1 cellular context compared by ENCODE assay signal in the genomic region with DNA sequence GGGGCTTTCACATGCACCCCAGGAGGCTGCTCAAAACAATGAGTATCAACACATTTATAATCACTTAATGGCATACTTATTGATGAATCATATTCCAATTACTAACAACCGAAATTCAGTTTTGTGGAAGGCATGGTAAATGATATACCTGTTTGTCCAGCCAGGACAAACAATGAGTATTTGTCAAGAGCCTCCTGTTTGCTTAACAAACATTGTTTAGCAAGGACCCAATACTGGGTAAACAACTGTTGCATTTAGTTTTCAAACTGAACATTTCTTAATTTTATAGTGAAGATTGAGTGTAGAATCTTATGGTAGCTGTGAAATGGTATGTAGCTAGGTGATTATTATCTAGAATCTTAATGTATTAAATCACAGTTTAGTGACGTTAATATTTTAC.
A peak's percentile ranks its signal among the peaks of the same experiment; 100 is the strongest.
TF ChIP-seq lines count a peak whose summit lies in the region.

No MANE protein-coding gene starts in this region.

TF ChIP-seq in HepG2, 621 proteins besides CTCF, POLR2A, EP300 and RAD21 (continued from another document):
- peak; percentile 79 for TF ChIP-seq FOXA1 (IDR thresholded peaks at IDR 0.05)
- TF ChIP-seq FOXA1 (CRISPR knock-in tag; IDR thresholded peaks at IDR 0.05), result peak; percentile 59
- TF ChIP-seq ZNF768 (CRISPR knock-in tag; IDR thresholded peaks at IDR 0.05), result no peak
- TF ChIP-seq ZMYM2 (CRISPR knock-in tag; IDR thresholded peaks at IDR 0.05), result no peak
- TF ChIP-seq, protein P1, sequence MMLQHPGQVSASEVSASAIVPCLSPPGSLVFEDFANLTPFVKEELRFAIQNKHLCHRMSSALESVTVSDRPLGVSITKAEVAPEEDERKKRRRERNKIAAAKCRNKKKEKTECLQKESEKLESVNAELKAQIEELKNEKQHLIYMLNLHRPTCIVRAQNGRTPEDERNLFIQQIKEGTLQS (CRISPR knock-in tag; IDR thresholded peaks at IDR 0.05), result no peak
- TF ChIP-seq, protein P2, sequence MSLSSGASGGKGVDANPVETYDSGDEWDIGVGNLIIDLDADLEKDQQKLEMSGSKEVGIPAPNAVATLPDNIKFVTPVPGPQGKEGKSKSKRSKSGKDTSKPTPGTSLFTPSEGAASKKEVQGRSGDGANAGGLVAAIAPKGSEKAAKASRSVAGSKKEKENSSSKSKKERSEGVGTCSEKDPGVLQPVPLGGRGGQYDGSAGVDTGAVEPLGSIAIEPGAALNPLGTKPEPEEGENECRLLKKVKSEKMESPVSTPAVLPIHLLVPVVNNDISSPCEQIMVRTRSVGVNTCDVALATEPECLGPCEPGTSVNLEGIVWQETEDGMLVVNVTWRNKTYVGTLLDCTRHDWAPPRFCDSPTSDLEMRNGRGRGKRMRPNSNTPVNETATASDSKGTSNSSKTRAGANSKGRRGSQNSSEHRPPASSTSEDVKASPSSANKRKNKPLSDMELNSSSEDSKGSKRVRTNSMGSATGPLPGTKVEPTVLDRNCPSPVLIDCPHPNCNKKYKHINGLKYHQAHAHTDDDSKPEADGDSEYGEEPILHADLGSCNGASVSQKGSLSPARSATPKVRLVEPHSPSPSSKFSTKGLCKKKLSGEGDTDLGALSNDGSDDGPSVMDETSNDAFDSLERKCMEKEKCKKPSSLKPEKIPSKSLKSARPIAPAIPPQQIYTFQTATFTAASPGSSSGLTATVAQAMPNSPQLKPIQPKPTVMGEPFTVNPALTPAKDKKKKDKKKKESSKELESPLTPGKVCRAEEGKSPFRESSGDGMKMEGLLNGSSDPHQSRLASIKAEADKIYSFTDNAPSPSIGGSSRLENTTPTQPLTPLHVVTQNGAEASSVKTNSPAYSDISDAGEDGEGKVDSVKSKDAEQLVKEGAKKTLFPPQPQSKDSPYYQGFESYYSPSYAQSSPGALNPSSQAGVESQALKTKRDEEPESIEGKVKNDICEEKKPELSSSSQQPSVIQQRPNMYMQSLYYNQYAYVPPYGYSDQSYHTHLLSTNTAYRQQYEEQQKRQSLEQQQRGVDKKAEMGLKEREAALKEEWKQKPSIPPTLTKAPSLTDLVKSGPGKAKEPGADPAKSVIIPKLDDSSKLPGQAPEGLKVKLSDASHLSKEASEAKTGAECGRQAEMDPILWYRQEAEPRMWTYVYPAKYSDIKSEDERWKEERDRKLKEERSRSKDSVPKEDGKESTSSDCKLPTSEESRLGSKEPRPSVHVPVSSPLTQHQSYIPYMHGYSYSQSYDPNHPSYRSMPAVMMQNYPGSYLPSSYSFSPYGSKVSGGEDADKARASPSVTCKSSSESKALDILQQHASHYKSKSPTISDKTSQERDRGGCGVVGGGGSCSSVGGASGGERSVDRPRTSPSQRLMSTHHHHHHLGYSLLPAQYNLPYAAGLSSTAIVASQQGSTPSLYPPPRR (CRISPR knock-in tag; IDR thresholded peaks at IDR 0.05; ENCODE audit: borderline replicate concordance), result no peak
- TF ChIP-seq, protein P3, sequence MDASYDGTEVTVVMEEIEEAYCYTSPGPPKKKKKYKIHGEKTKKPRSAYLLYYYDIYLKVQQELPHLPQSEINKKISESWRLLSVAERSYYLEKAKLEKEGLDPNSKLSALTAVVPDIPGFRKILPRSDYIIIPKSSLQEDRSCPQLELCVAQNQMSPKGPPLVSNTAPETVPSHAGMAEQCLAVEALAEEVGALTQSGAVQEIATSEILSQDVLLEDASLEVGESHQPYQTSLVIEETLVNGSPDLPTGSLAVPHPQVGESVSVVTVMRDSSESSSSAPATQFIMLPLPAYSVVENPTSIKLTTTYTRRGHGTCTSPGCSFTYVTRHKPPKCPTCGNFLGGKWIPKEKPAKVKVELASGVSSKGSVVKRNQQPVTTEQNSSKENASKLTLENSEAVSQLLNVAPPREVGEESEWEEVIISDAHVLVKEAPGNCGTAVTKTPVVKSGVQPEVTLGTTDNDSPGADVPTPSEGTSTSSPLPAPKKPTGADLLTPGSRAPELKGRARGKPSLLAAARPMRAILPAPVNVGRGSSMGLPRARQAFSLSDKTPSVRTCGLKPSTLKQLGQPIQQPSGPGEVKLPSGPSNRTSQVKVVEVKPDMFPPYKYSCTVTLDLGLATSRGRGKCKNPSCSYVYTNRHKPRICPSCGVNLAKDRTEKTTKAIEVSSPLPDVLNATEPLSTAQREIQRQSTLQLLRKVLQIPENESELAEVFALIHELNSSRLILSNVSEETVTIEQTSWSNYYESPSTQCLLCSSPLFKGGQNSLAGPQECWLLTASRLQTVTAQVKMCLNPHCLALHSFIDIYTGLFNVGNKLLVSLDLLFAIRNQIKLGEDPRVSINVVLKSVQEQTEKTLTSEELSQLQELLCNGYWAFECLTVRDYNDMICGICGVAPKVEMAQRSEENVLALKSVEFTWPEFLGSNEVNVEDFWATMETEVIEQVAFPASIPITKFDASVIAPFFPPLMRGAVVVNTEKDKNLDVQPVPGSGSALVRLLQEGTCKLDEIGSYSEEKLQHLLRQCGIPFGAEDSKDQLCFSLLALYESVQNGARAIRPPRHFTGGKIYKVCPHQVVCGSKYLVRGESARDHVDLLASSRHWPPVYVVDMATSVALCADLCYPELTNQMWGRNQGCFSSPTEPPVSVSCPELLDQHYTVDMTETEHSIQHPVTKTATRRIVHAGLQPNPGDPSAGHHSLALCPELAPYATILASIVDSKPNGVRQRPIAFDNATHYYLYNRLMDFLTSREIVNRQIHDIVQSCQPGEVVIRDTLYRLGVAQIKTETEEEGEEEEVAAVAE (CRISPR knock-in tag; IDR thresholded peaks at IDR 0.05; ENCODE audit: borderline replicate concordance), result no peak
- no peak for TF ChIP-seq ZBTB7B (CRISPR knock-in tag; IDR thresholded peaks at IDR 0.05)
- no peak for TF ChIP-seq ZNF879 (CRISPR knock-in tag; IDR thresholded peaks at IDR 0.05)
- TF ChIP-seq, protein P4, sequence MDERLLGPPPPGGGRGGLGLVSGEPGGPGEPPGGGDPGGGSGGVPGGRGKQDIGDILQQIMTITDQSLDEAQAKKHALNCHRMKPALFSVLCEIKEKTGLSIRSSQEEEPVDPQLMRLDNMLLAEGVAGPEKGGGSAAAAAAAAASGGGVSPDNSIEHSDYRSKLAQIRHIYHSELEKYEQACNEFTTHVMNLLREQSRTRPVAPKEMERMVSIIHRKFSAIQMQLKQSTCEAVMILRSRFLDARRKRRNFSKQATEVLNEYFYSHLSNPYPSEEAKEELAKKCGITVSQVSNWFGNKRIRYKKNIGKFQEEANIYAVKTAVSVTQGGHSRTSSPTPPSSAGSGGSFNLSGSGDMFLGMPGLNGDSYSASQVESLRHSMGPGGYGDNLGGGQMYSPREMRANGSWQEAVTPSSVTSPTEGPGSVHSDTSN (CRISPR knock-in tag; IDR thresholded peaks at IDR 0.05), result no peak
- TF ChIP-seq SOX6 (IDR thresholded peaks at IDR 0.05), result no peak
- peak; percentile 56; the same call in 1 of the 2 replicates for TF ChIP-seq SOX6 (CRISPR knock-in tag; IDR thresholded peaks at IDR 0.05)
- TF ChIP-seq, protein P5, sequence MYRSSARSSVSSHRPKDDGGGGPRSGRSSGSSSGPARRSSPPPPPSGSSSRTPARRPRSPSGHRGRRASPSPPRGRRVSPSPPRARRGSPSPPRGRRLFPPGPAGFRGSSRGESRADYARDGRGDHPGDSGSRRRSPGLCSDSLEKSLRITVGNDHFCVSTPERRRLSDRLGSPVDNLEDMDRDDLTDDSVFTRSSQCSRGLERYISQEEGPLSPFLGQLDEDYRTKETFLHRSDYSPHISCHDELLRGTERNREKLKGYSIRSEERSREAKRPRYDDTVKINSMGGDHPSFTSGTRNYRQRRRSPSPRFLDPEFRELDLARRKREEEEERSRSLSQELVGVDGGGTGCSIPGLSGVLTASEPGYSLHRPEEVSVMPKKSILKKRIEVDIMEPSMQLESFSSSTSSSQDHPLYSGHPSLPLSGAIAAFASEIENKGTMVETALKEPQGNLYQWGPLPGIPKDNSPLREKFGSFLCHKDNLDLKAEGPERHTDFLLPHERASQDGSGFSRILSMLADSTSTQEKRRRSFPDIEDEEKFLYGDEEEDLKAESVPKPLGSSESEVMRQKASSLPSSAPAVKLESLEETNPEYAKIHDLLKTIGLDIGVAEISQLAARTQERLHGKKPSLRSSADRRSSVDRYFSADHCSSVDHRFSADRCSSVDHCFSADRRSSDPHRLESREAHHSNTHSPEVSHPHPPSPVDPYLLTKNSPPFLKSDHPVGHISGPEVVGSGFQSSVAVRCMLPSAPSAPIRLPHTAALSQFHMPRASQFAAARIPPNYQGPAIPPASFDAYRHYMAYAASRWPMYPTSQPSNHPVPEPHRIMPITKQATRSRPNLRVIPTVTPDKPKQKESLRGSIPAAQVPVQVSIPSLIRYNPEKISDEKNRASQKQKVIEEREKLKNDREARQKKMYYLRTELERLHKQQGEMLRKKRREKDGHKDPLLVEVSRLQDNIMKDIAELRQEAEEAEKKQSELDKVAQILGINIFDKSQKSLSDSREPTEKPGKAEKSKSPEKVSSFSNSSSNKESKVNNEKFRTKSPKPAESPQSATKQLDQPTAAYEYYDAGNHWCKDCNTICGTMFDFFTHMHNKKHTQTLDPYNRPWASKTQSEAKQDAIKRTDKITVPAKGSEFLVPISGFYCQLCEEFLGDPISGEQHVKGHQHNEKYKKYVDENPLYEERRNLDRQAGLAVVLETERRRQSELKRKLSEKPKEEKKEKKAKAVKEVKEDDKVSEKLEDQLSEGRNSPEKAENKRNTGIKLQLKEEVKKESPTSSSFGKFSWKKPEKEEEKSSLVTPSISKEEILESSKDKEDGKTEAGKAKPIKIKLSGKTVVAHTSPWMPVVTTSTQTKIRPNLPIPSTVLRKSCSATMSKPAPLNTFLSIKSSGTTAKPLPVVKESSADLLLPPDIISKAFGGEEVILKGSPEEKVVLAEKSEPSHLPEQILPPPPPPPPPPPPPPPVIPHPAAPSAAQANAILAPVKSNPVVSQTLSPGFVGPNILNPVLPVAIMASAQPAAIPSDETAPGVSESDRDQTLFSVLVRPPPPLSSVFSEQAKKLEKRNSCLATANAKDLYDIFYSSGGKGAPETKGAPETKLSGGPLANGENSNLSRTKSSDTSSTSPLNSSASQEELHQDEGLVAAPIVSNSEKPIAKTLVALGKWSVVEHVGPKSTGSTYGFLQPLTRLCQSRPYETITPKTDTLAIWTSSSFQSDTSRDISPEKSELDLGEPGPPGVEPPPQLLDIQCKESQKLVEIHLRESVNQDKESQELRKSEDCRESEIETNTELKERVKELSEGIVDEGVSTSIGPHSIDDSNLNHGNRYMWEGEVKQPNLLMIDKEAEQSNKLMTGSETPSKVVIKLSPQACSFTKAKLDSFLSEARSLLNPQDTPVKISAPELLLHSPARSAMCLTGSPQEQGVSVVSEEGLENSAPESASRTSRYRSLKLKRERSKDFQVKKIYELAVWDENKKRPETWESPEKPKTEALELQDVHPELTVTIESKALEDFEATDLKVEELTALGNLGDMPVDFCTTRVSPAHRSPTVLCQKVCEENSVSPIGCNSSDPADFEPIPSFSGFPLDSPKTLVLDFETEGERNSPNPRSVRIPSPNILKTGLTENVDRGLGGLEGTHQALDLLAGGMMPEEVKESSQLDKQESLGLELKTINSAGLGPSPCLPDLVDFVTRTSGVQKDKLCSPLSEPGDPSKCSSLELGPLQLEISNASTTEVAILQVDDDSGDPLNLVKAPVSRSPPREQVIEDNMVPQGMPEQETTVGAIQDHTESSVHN (CRISPR knock-in tag; IDR thresholded peaks at IDR 0.05), result no peak
- TF ChIP-seq, protein P6, sequence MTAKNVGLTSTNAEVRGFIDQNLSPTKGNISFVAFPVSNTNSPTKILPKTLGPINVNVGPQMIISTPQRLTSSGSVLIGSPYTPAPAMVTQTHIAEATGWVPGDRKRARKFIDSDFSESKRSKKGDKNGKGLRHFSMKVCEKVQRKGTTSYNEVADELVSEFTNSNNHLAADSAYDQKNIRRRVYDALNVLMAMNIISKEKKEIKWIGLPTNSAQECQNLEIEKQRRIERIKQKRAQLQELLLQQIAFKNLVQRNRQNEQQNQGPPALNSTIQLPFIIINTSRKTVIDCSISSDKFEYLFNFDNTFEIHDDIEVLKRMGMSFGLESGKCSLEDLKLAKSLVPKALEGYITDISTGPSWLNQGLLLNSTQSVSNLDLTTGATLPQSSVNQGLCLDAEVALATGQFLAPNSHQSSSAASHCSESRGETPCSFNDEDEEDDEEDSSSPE (CRISPR knock-in tag; IDR thresholded peaks at IDR 0.05), result no peak
- peak; percentile 57 for TF ChIP-seq GATAD2A (CRISPR knock-in tag; IDR thresholded peaks at IDR 0.05)
- peak; percentile 64; the same call in 1 of the 2 replicates for TF ChIP-seq MIXL1 (CRISPR knock-in tag; IDR thresholded peaks at IDR 0.05)
- TF ChIP-seq FOXP1 (IDR thresholded peaks at IDR 0.05), result peak; percentile 51; the same call in 1 of the 2 replicates
- peak; percentile 88 for TF ChIP-seq FOXP1 (CRISPR knock-in tag; IDR thresholded peaks at IDR 0.05)
- no peak for TF ChIP-seq PHF5A (CRISPR knock-in tag; IDR thresholded peaks at IDR 0.05; ENCODE audit: low read depth, unreplicated experiment)
- no peak for TF ChIP-seq ELF1 (CRISPR knock-in tag; IDR thresholded peaks at IDR 0.05)
- no peak for TF ChIP-seq ZNF138 (CRISPR knock-in tag; IDR thresholded peaks at IDR 0.05; ENCODE audit: low read depth)
- TF ChIP-seq KDM2A (CRISPR knock-in tag; IDR thresholded peaks at IDR 0.05; ENCODE audit: borderline replicate concordance, low read depth), result no peak
